In genomic region chr14:76984297-76984696, GRCh38 we compare ENCODE assay signal across 1 cellular context.
TF ChIP-seq lines count a peak whose summit lies in the region.

No MANE protein-coding gene starts in this region.

TF ChIP-seq in GM12878, 131 proteins besides CTCF, POLR2A, EP300 and RAD21 (continued from another document):
- TF ChIP-seq ELK1 (IDR thresholded peaks at IDR 0.05; ENCODE audit: low read depth, low read length) (no peak), YY1 (IDR thresholded peaks at IDR 0.05; ENCODE audit: low read depth, low read length) (no peak), CREM (IDR thresholded peaks at IDR 0.05; ENCODE audit: low read depth) (no peak), KLF5 (IDR thresholded peaks at IDR 0.05; ENCODE audit: partially characterized antibody) (no peak), MYC (IDR thresholded peaks at IDR 0.05; ENCODE audit: insufficient read depth, insufficient read length, insufficient replicate concordance, low read length, severe bottlenecking) (no peak), ZSCAN29 (IDR thresholded peaks at IDR 0.05) (no peak), FOXM1 (IDR thresholded peaks at IDR 0.05; ENCODE audit: low read depth, low read length) (no peak), SREBF1 (IDR thresholded peaks at IDR 0.05; ENCODE audit: low read length) (no peak)
- TF ChIP-seq, protein P1, sequence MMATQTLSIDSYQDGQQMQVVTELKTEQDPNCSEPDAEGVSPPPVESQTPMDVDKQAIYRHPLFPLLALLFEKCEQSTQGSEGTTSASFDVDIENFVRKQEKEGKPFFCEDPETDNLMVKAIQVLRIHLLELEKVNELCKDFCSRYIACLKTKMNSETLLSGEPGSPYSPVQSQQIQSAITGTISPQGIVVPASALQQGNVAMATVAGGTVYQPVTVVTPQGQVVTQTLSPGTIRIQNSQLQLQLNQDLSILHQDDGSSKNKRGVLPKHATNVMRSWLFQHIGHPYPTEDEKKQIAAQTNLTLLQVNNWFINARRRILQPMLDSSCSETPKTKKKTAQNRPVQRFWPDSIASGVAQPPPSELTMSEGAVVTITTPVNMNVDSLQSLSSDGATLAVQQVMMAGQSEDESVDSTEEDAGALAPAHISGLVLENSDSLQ (IDR thresholded peaks at IDR 0.05): no peak
TF ChIP-seq in GM12878: peak in this region for 0.
